In the genomic region with DNA sequence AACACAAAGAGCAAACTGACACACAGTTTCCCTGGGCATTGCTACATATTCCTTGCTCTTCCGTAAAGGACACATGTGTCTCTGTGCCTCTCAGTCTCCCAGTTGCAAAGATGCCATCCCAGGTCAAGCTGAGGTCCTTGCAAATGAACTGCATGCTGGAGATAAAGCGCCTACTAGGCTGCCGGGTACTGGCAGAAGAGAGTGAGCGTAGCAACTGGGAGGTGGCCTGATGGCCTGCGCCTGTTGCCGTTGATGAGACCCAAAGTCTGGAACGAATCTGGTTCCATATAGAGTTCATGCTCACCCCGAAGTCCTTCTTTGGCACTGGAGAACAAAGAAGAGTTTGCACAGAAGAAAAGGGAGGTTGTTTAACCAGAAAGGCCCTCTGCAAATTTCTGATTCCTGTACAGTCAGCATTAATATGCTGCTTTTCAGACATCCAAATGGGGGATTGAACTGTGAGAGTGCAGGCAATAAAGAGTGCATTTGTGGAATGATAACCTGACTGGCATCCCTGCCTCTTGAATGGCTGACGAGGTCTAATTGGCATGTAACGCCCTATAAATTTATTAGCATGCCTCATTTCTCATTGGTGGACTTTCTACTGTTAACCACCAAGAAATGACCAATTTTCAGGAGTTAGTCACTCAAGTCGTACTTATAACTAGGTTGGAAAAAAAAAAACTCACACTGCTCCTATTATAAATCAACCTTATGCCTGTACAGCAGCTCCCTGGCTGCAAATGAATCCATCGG, we compare ENCODE assay signal across 1 cellular context.
A peak's percentile ranks its signal among the peaks of the same experiment; 100 is the strongest.
TF ChIP-seq lines count a peak whose summit lies in the region.

No MANE protein-coding gene starts in this region.

TF ChIP-seq in IMR-90, 13 proteins besides CTCF, POLR2A, EP300 and RAD21:
- TF ChIP-seq MAFK (IDR thresholded peaks at IDR 0.05; ENCODE audit: low read depth, low read length): 0 out of 2 replicates have a peak, but pooled peaks have one; percentile 25
- no peak for TF ChIP-seq RFX5 (IDR thresholded peaks at IDR 0.05; ENCODE audit: low read depth, low read length)
